ENCODE assay signal across 31 cellular contexts in the genomic region with DNA sequence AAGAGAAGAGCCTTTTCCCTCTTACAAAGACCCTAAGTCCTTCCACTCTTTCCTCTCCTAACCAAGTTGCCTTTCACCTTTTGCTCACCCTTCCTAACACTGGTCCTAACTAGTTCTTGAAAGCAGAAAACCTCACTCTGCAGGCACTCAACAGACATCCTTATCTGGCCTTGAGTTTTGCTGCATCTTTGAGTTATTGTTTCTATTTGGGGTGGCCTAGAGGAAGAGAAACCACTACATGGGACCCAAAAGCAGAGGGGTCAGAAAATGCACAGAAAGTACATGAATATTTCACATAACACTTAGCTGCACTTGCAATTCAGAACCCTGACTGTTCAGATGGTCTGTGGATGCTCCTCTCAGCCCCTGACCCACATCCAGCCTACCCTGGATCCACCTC.
A peak's percentile ranks its signal among the peaks of the same experiment; 100 is the strongest.
DNase-seq lines count a peak whose midpoint lies in the region; ATAC-seq and FAIRE-seq lines count a peak whose summit lies in the region.
"Had no signal": no experiment of that assay in that cellular context is flagged by ENCODE, and none has a peak within 500 bp of the region (broad histone marks: within the 10 kb centered on the region; RNA-seq: fewer than 3 reads in every experiment).

No MANE protein-coding gene starts in this region.

- peak overlapping the region in 6 of 7 donors; percentile 3 to 65 (median 16) for H3K4me3 Mint-ChIP-seq in CD8-positive, alpha-beta memory T cell
- peak overlapping the region in 2 of 10 donors; percentile 26 to 35 for H3K4me3 Mint-ChIP-seq in naive thymus-derived CD8-positive, alpha-beta T cell
- H3K4me3 Mint-ChIP-seq: activated T-cell treated with anti-CD3 and anti-CD28 coated beads, Interleukin-2, amount 50 U/mL, for 4 hours; H9; memory B cell; T-helper 2 cell treated with Interferon-gamma antibody and Interleukin-4, amounts not matched to agents 5 μg/mL and 100 μg/mL, for 36 hours had no signal

- H3K36me3 Mint-ChIP-seq in CD8-positive, alpha-beta memory T cell = no peaks in the 10 kb centered on the region
- no peaks in the 10 kb centered on the region for H3K36me3 Mint-ChIP-seq in naive thymus-derived CD8-positive, alpha-beta T cell
- H3K36me3 Mint-ChIP-seq: memory B cell had no signal

- CTCF ChIA-PET in CD8-positive, alpha-beta memory T cell (lab: Charles Lee) = interaction anchor here (4.9 kb wide), 1 partner anchor 15 kb away, joined by 30 read pairs; no protein-coding TSS in a partner anchor

- no peaks in the 10 kb centered on the region for H3K27me3 Mint-ChIP-seq in CD8-positive, alpha-beta memory T cell
- H3K27me3 Mint-ChIP-seq in naive thymus-derived CD8-positive, alpha-beta T cell = peaks cover 0 to 4% (median 0%) of the 10 kb centered on the region in 5 donors

- no peaks in the 10 kb centered on the region for H3K36me3 ChIP-seq in CD8-positive, alpha-beta memory T cell (ENCODE audit: insufficient read depth, low read length)
- no peaks in the 10 kb centered on the region for H3K36me3 ChIP-seq in SJCRH30
- no peaks in the 10 kb centered on the region for H3K36me3 ChIP-seq in small intestine (ENCODE audit: control insufficient read depth in 2 of 2, insufficient read depth in 2 of 2, low read length in 2 of 2)
- H3K36me3 ChIP-seq: BLaER1 treated with 17β-estradiol and CSF1 and Interleukin-3, amounts not matched to agents 10 nM and 100 nM; prostate gland; right lobe of liver; stomach; tibial nerve had no signal

- peak; percentile 66 for ATAC-seq in GM18498 (IDR thresholded peaks at IDR 0.05; ENCODE audit: unreplicated experiment)
- ATAC-seq in naive thymus-derived CD8-positive, alpha-beta T cell = no peak
- ATAC-seq: activated T-cell treated with anti-CD3 and anti-CD28 coated beads, Interleukin-2, amount 50 U/mL, for 4 hours; HepG2; left lobe of liver; right lobe of liver had no signal

- H3K9me3 Mint-ChIP-seq in CD8-positive, alpha-beta memory T cell = no peaks in the 10 kb centered on the region
- no peaks in the 10 kb centered on the region for H3K9me3 Mint-ChIP-seq in naive thymus-derived CD8-positive, alpha-beta T cell
- H3K9me3 Mint-ChIP-seq: activated T-cell treated with anti-CD3 and anti-CD28 coated beads, Interleukin-2, amount 50 U/mL, for 4 hours; memory B cell; T-helper 2 cell treated with Interferon-gamma antibody and Interleukin-4, amounts not matched to agents 5 μg/mL and 100 μg/mL, for 36 hours had no signal

- no peaks in the 10 kb centered on the region for H3K27me3 ChIP-seq in CD8-positive, alpha-beta memory T cell (ENCODE audit: insufficient read depth, low read length, poor library complexity, severe bottlenecking)
- no peaks in the 10 kb centered on the region for H3K27me3 ChIP-seq in SJCRH30
- H3K27me3 ChIP-seq in small intestine (ENCODE audit: control insufficient read depth in 2 of 2, insufficient read depth in 2 of 2, low read length in 2 of 2) = peaks cover 0 to 6% of the 10 kb centered on the region in 2 donors
- H3K27me3 ChIP-seq: BLaER1 treated with 17β-estradiol and CSF1 and Interleukin-3, amounts not matched to agents 10 nM and 100 nM; right lobe of liver; tibial nerve had no signal

- DNase-seq in CD8-positive, alpha-beta memory T cell = no peak
- no peak for DNase-seq in SJCRH30
- DNase-seq in naive thymus-derived CD8-positive, alpha-beta T cell = no peak
- DNase-seq in HPDE6-E6E7 (ENCODE audit: extremely low spot score) = no peak
- DNase-seq in small intestine = no peak
- DNase-seq in NCI-H345 (lab: John Stamatoyannopoulos, UW) = no peak
- DNase-seq: activated gamma-delta T cell treated with Interleukin-2 at 50 U/mL for 16 hours; activated T-cell treated with anti-CD3 and anti-CD28 coated beads, Interleukin-2, amount 50 U/mL, for 4 hours; Calu3; caudate nucleus; cortex of kidney; DMS79 treated with DMSO at 0.1 percent for 48 hours; effector memory CD4-positive, alpha-beta T cell; GF-D8; H9; Karpas-422; NCI-H1417 treated with DMSO at 0.1 percent for 48 hours; NCI-H2081; NCI-H526; right lobe of liver; Right ventricle myocardium superior; stimulated activated CD4-positive, alpha-beta T cell treated with anti-CD3 and anti-CD28 coated beads, Interleukin-4, amount 100 ng/mL, for 1 hour; stomach had no signal

- peaks cover 83 to 87% (median 86%) of the 10 kb centered on the region in 3 donors for H3K4me1 Mint-ChIP-seq in CD8-positive, alpha-beta memory T cell
- H3K4me1 Mint-ChIP-seq in naive thymus-derived CD8-positive, alpha-beta T cell = peaks cover 42 to 67% (median 63%) of the 10 kb centered on the region in 4 donors
- H3K4me1 Mint-ChIP-seq: H9, memory B cell had no signal

- peak overlapping the region in 6 of 8 donors; percentile 2 to 84 (median 22) for H3K27ac Mint-ChIP-seq in CD8-positive, alpha-beta memory T cell
- peak overlapping the region in 7 of 10 donors; percentile 4 to 89 (median 71) for H3K27ac Mint-ChIP-seq in naive thymus-derived CD8-positive, alpha-beta T cell
- H3K27ac Mint-ChIP-seq: H9; memory B cell; T-helper 2 cell treated with Interferon-gamma antibody and Interleukin-4, amounts not matched to agents 5 μg/mL and 100 μg/mL, for 36 hours had no signal

- no peaks in the 10 kb centered on the region for H3K9me3 ChIP-seq in CD8-positive, alpha-beta memory T cell (ENCODE audit: low read length)
- H3K9me3 ChIP-seq in SJCRH30 (replicated peaks) (peaks cover 29% of the 10 kb centered on the region), small intestine (ENCODE audit: control insufficient read depth, low read depth) (no peaks in the 10 kb centered on the region)
- H3K9me3 ChIP-seq: prostate gland, right lobe of liver, stomach, tibial nerve had no signal

- peaks cover 60% of the 10 kb centered on the region for H3K4me1 ChIP-seq in CD8-positive, alpha-beta memory T cell (ENCODE audit: insufficient read depth, low read length)
- H3K4me1 ChIP-seq in SJCRH30 (peaks cover 18% of the 10 kb centered on the region), small intestine (ENCODE audit: control insufficient read depth in 2 of 2, insufficient read depth in 1 of 2, low read depth in 1 of 2, low read length in 1 of 2) (no peaks in the 10 kb centered on the region)
- H3K4me1 ChIP-seq: prostate gland, right lobe of liver, stomach, tibial nerve had no signal

- H3K4me3 ChIP-seq in CD8-positive, alpha-beta memory T cell (ENCODE audit: low read length) = no peak overlapping the region
- no peak overlapping the region for H3K4me3 ChIP-seq in SJCRH30
- no peak overlapping the region for H3K4me3 ChIP-seq in small intestine (ENCODE audit: low read depth in 1 of 2, low read length in 2 of 2)
- H3K4me3 ChIP-seq: BLaER1 treated with 17β-estradiol and CSF1 and Interleukin-3, amounts not matched to agents 10 nM and 100 nM; prostate gland; right lobe of liver; stomach; tibial nerve had no signal

- POLR2A ChIA-PET in CD8-positive, alpha-beta memory T cell (lab: Charles Lee) = interaction anchor here (0.8 kb wide), 1 partner anchor 9 kb away, joined by 4 read pairs; no protein-coding TSS in a partner anchor
- POLR2A ChIA-PET in naive thymus-derived CD8-positive, alpha-beta T cell (lab: Charles Lee) = no interaction called here

- H3K27ac ChIP-seq in CD8-positive, alpha-beta memory T cell (ENCODE audit: low read depth, low read length) = no peak overlapping the region
- H3K27ac ChIP-seq in SJCRH30 = peak overlapping the region; percentile 98; the same call in 1 of the 2 replicates
- no peak overlapping the region for H3K27ac ChIP-seq in small intestine (ENCODE audit: low read depth in 1 of 2, low read length in 1 of 2)
- H3K27ac ChIP-seq: BLaER1 treated with 17β-estradiol and CSF1 and Interleukin-3, amounts not matched to agents 10 nM and 100 nM; prostate gland; right lobe of liver; stomach; tibial nerve had no signal

- no peak for FAIRE-seq in small intestine (lab: Jason Lieb, UNC)
- FAIRE-seq: HepG2 had no signal
